8 cellular contexts compared by ENCODE assay signal in genomic region chr22:50244420-50245213, GRCh38. TPM values are rescaled to one million over a fixed set of nuclear protein-coding genes. Genes with fewer than 3 reads are reported as not detected.
DNase-seq lines count a peak whose midpoint lies in the region; ATAC-seq and TF ChIP-seq lines count a peak whose summit lies in the region.

TSS of gene TUBGCP6 (minus strand) at chr22:50245023. CDS start at chr22:50244459, 564 bp downstream.

- peak; percentile 33 for TF ChIP-seq CTCF in CD4-positive, alpha-beta T cell (IDR thresholded peaks at IDR 0.05)
- TF ChIP-seq CTCF in mesothelial cell of epicardium (IDR thresholded peaks at IDR 0.05; ENCODE audit: unreplicated experiment), result no peak

- H3K9me3 ChIP-seq in CD4-positive, alpha-beta T cell (ENCODE audit: control insufficient read depth, low read length), result no peaks in the 10 kb centered on the region
- no peaks in the 10 kb centered on the region for H3K9me3 ChIP-seq in NT2/D1 (ENCODE audit: insufficient read depth, low read length)

- H3K4me3 ChIP-seq in NT2/D1 (ENCODE audit: insufficient read length, low read depth), result peak within 1 kb of the TSS; percentile 93

- POLR2A ChIA-PET in CD4-positive, alpha-beta T cell (lab: Charles Lee), result interaction anchor here (0.7 to 3.8 kb wide), 11 partner anchors 33 to 376 kb away, joined by 3 to 31 read pairs (median 6); partner anchors contain the start of genes DENND6B and SCO2

- H3K27ac Mint-ChIP-seq in CD4-positive, alpha-beta T cell, result peak within 1 kb of the TSS; percentile 89
- peak within 1 kb of the TSS; percentile 100 for H3K27ac Mint-ChIP-seq in mesothelial cell of epicardium

- CTCF ChIA-PET in CD4-positive, alpha-beta T cell (lab: Charles Lee), result interaction anchor here (1.4 to 3.1 kb wide), 4 partner anchors 32 to 318 kb away, joined by 3 to 16 read pairs (median 4); partner anchors contain the start of genes SCO2 and SYCE3

- peak within 1 kb of the TSS; percentile 97 for H3K9ac ChIP-seq in NT2/D1 (ENCODE audit: insufficient read length, low read depth)

- peak; percentile 76 to 94 (median 86) for DNase-seq in CD4-positive, alpha-beta T cell
- DNase-seq in HPDE6-E6E7 (ENCODE audit: extremely low spot score) (peak; percentile 81), NT2/D1 (ENCODE audit: low read depth, low spot score) (peak; percentile 68), mesothelial cell of epicardium (ENCODE audit: low spot score in 2 of 2, unreplicated experiment in 2 of 2) (peak; percentile 91 to 94)
- DNase-seq in activated CD8-positive, alpha-beta memory T cell treated with anti-CD3 and anti-CD28 coated beads, Interleukin-2, amount 50 U/mL, for 1 hour (ENCODE audit: extremely low read depth), result peak; percentile 64
- peak; percentile 84 to 88 for DNase-seq in stimulated activated CD8-positive, alpha-beta memory T cell treated with anti-CD3 and anti-CD28 coated beads, Interleukin-15, amount 100 ng/mL, for 4 hours (ENCODE audit: low read depth in 2 of 2)

- no peaks in the 10 kb centered on the region for H3K27me3 Mint-ChIP-seq in CD4-positive, alpha-beta T cell
- no peaks in the 10 kb centered on the region for H3K27me3 Mint-ChIP-seq in mesothelial cell of epicardium (ENCODE audit: low read depth)

- H3K27ac ChIP-seq in CD4-positive, alpha-beta T cell (ENCODE audit: low read depth, low read length), result peak within 1 kb of the TSS; percentile 98

- H3K9me3 Mint-ChIP-seq in CD4-positive, alpha-beta T cell, result no peaks in the 10 kb centered on the region
- no peaks in the 10 kb centered on the region for H3K9me3 Mint-ChIP-seq in mesothelial cell of epicardium

- in situ Hi-C loops in endometrial microvascular endothelial cells (cut with HindIII; ENCODE audit: inconsistent ontology term, low pct_unique_long_range_greater_than_20kb, low sequenced_read_pairs), result no loop called here

- intact Hi-C loops in CD4-positive, alpha-beta T cell (cut with DNase I, micrococcal nuclease), result loop anchor here in 1 of 2 experiments (1.0 to 5.0 kb wide), 3 partner anchors 57 to 264 kb away; partner anchors contain the start of genes NCAPH2, PPP6R2 and TRABD

- no peaks in the 10 kb centered on the region for H3K27me3 ChIP-seq in CD4-positive, alpha-beta T cell (ENCODE audit: control insufficient read depth, insufficient read depth, low read length)
- H3K27me3 ChIP-seq in NT2/D1 (ENCODE audit: insufficient read depth, insufficient read length), result no peaks in the 10 kb centered on the region

- H3K4me1 ChIP-seq in NT2/D1 (ENCODE audit: insufficient read depth, insufficient read length), result peaks cover 11% of the 10 kb centered on the region

- H3K4me1 Mint-ChIP-seq in CD4-positive, alpha-beta T cell (ENCODE audit: low read depth), result peaks cover 47% of the 10 kb centered on the region
- peaks cover 35% of the 10 kb centered on the region for H3K4me1 Mint-ChIP-seq in mesothelial cell of epicardium

- peak; percentile 73 for ATAC-seq in CD4-positive, alpha-beta T cell (ENCODE audit: poor library complexity)
- ATAC-seq in GM19455 (IDR thresholded peaks at IDR 0.05; ENCODE audit: unreplicated experiment), result peak; percentile 64

- peak within 1 kb of the TSS; percentile 99 for H3K4me3 Mint-ChIP-seq in CD4-positive, alpha-beta T cell
- peak within 1 kb of the TSS; percentile 100 for H3K4me3 Mint-ChIP-seq in mesothelial cell of epicardium

- peaks cover 43% of the 10 kb centered on the region for H3K36me3 Mint-ChIP-seq in CD4-positive, alpha-beta T cell (ENCODE audit: low read depth)
- peaks cover 3% of the 10 kb centered on the region for H3K36me3 Mint-ChIP-seq in mesothelial cell of epicardium

- H3K36me3 ChIP-seq in NT2/D1 (ENCODE audit: insufficient read depth, insufficient read length, low read length), result peaks cover 37% of the 10 kb centered on the region

RNA-seq across cellular contexts. Expression of gene TUBGCP6, which starts in this region (rescaled TPM):
- total RNA-seq in CD4-positive, alpha-beta T cell, result 100 to 1,000 TPM; 124 to 126 TPM
- total RNA-seq in endometrial microvascular endothelial cells (ENCODE audit: inconsistent ontology term) (33.2 TPM), mesothelial cell of epicardium (64.1 to 65.9 TPM (median 65.3 TPM) in 3 replicates)

Comparison
In these comparisons a context has a peak if more than half of its experiments do, and no peak if none do; other contexts are left out.
1. Peak in every context shown above with its lines: DNase-seq, ATAC-seq, H3K4me3 ChIP-seq and H3K27ac ChIP-seq.